Comparison of ENCODE assay signal across 9 cellular contexts in the genomic region with DNA sequence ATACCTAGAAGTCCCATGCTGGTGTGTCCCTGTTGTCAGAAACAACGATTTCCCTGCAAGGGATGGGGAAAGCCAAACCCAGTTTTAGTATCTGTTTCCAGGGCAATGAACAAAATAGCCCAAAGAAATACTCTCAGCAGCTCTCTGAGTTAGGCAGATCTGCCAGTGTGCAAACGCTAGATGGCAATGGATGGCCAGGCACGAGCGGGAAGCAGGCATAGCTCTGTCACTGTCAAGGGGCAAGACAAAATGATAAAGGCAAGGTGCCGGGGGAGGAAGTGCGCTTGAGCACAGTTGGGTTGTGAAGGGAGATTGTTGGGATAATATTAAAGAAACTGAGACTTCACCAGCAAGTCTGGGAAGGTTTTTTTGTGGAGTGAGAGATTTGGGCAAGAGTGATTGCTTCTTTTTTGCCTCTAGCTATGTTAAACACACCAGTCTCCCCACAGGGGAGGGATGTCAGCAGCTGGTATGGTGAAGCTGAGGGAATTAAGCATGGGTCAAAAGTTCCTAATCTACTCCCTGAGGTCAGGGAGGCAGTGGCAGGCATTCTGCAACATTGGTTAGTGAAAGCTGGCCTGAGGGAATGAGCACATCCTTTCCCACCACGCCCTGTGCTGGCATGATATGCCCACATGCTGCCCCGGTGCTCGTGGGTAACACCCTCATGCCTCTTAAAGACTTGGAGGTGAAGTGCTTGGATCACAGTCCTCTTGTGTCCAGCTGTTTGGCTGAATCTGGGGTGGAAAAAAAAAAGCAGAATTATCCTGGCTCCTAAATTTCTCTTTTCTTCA.
DNase-seq lines count a peak whose midpoint lies in the region; ATAC-seq and TF ChIP-seq lines count a peak whose summit lies in the region.
"Had no signal": no experiment of that assay in that cellular context is flagged by ENCODE, and none has a peak within 500 bp of the region (broad histone marks: within the 10 kb centered on the region; RNA-seq: fewer than 3 reads in every experiment).

No MANE protein-coding gene starts in this region.

- H3K4me2 ChIP-seq in PC-3 (ENCODE audit: low read length), result no peak overlapping the region

- no peak overlapping the region for H2AFZ ChIP-seq in PC-3 (ENCODE audit: low read length)

- no peaks in the 10 kb centered on the region for H3K36me3 ChIP-seq in PC-3 (ENCODE audit: low read depth, low read length)
- H3K36me3 ChIP-seq in tibial artery, result no peaks in the 10 kb centered on the region
- H3K36me3 ChIP-seq: SJCRH30 had no signal

- ATAC-seq in GM18858 (IDR thresholded peaks at IDR 0.05; ENCODE audit: unreplicated experiment) (peak; percentile 64), HG02852 (IDR thresholded peaks at IDR 0.05; ENCODE audit: unreplicated experiment) (peak; percentile 50), PC-3 (no peak; the same call in 1 of the 2 replicates)

- no peaks in the 10 kb centered on the region for H3F3A ChIP-seq in PC-3 (ENCODE audit: low read length, unreplicated experiment)

- H3K9me3 ChIP-seq in PC-3 (ENCODE audit: low read length) (no peaks in the 10 kb centered on the region), tibial artery (no peaks in the 10 kb centered on the region)
- H3K9me3 ChIP-seq: SJCRH30 had no signal

- H3K4me1 ChIP-seq in PC-3 (ENCODE audit: insufficient read depth, low read length) (peaks cover 9% of the 10 kb centered on the region), tibial artery (no peaks in the 10 kb centered on the region)
- H3K4me1 ChIP-seq: SJCRH30 had no signal

- H3K4me3 ChIP-seq in PC-3 (ENCODE audit: low read length) (no peak overlapping the region), fibroblast of villous mesenchyme (ENCODE audit: low read depth, low read length) (no peak overlapping the region), tibial artery (no peak overlapping the region)
- H3K4me3 ChIP-seq: SJCRH30 had no signal

- BruUV-seq in PC-3 (replicated peaks; lab: Mats Ljungman, UMichigan), result no TSS peak

- no peak overlapping the region for H3K9ac ChIP-seq in PC-3 (ENCODE audit: low read length)

- DNase-seq in PC-3, result peak; percentile 13
- DNase-seq in fibroblast of villous mesenchyme (ENCODE audit: low read depth), result no peak
- no peak for DNase-seq in tibial artery
- DNase-seq in NCI-H2227 (lab: John Stamatoyannopoulos, UW; ENCODE audit: unreplicated experiment), result no peak
- no peak for DNase-seq in OCI-M2 (lab: John Stamatoyannopoulos, UW; ENCODE audit: unreplicated experiment)
- no peak for DNase-seq in posterior vena cava (ENCODE audit: low spot score)

- H3K27me3 ChIP-seq in PC-3 (ENCODE audit: low read length) (no peaks in the 10 kb centered on the region), tibial artery (no peaks in the 10 kb centered on the region)
- H3K27me3 ChIP-seq: SJCRH30 had no signal

- CTCF ChIA-PET in PC-3 (lab: Charles Lee), result interaction anchor here (1.2 kb wide), 1 partner anchor 768 kb away, joined by 3 read pairs; no protein-coding TSS in a partner anchor

- POLR2A ChIA-PET in PC-3 (lab: Charles Lee; ENCODE audit: unreplicated experiment), result no interaction called here

- no peaks in the 10 kb centered on the region for H4K20me1 ChIP-seq in PC-3 (ENCODE audit: low read length)

- peak; percentile 45 for TF ChIP-seq CTCF in PC-3 (conservative IDR thresholded peaks at IDR 0.05; ENCODE audit: low read depth, low read length)
- TF ChIP-seq CTCF in fibroblast of villous mesenchyme (IDR thresholded peaks at IDR 0.05; ENCODE audit: insufficient read depth, low read depth, low read length), result peak; percentile 32
- peak; percentile 22 for TF ChIP-seq CTCF in tibial artery (IDR thresholded peaks at IDR 0.05)

- H3K79me2 ChIP-seq in PC-3 (ENCODE audit: low read length), result no peaks in the 10 kb centered on the region

- intact Hi-C loops in PC-3 (cut with micrococcal nuclease) (no loop called here), tibial artery (cut with DNase I; ENCODE audit: low total_unique reads) (no loop called here), posterior vena cava (cut with DNase I) (no loop called here)

- no peaks in the 10 kb centered on the region; the same call in 1 of the 2 replicates for H3K9me2 ChIP-seq in PC-3 (replicated peaks; ENCODE audit: low read length)

- H3K27ac ChIP-seq in PC-3 (ENCODE audit: low read length) (no peak overlapping the region), tibial artery (no peak overlapping the region)
- H3K27ac ChIP-seq: SJCRH30 had no signal
